9 cellular contexts compared by ENCODE assay signal in the genomic region with DNA sequence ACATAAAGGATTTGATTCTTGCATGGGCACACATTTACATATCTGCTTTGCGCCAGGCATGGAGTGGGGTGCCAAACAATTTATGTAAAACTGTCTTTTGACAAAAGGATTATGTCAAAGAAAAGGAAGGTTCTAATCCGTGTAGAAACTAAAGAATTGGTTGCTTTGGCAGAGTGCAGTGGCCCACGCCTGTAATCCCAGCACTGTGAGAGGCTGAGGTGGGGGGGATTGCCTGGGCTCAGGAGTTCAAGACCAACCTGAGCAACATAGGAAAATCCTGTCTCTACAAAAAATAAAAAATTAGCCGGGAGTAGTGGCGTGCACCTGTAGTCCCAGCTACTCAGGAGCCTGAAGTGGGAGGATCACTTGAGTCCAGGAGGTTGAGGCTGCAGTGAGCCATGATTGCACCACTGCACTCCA. TPM values are rescaled to one million over a fixed set of nuclear protein-coding genes. Genes with fewer than 3 reads are reported as not detected.
DNase-seq lines count a peak whose midpoint lies in the region; FAIRE-seq and TF ChIP-seq lines count a peak whose summit lies in the region.
"Had no signal": no experiment of that assay in that cellular context is flagged by ENCODE, and none has a peak within 500 bp of the region (broad histone marks: within the 10 kb centered on the region; RNA-seq: fewer than 3 reads in every experiment).

No MANE protein-coding gene starts in this region.

- H3K4me1 ChIP-seq in HUES6 (ENCODE audit: control insufficient read depth, insufficient read depth, low read length) = no peaks in the 10 kb centered on the region
- H3K4me1 ChIP-seq in mucosa of stomach (ENCODE audit: control insufficient read depth, insufficient read depth, low read length) = peaks cover 15% of the 10 kb centered on the region

- H3K36me3 ChIP-seq in HUES6 (ENCODE audit: control insufficient read depth, insufficient read depth, low read length) = peaks cover 36% of the 10 kb centered on the region
- peaks cover 3% of the 10 kb centered on the region for H3K36me3 ChIP-seq in bronchial epithelial cell (ENCODE audit: control insufficient read depth, insufficient read depth, low read length)
- no peaks in the 10 kb centered on the region for H3K36me3 ChIP-seq in mucosa of stomach (ENCODE audit: control insufficient read depth, insufficient read depth, low read length)

- FAIRE-seq in bronchial epithelial cell (lab: Jason Lieb, UNC) = no peak

- CTCF ChIA-PET in AG04449 (lab: Yijun Ruan, JAX) = interaction anchor here (1.1 kb wide), 1 partner anchor 189 kb away, joined by 3 read pairs; no protein-coding TSS in a partner anchor

- DNase-seq in AG04449 (ENCODE audit: low read depth, low spot score) (no peak), bronchial epithelial cell (ENCODE audit: low read depth) (no peak), NCI-H187 treated with DMSO at 0.1 percent for 48 hours (lab: John Stamatoyannopoulos, UW) (no peak), NCI-H2081 treated with DMSO at 0.1 percent for 48 hours (lab: John Stamatoyannopoulos, UW) (no peak), CD1c-positive myeloid dendritic cell (ENCODE audit: extremely low spot score) (no peak)
- DNase-seq in stimulated activated CD4-positive, alpha-beta T cell treated with anti-CD3 and anti-CD28 coated beads, Interleukin-4, amount 100 ng/mL, for 1 hour = no peak
- DNase-seq: NCI-H187 had no signal

- POLR2A ChIA-PET in AG04449 (lab: Yijun Ruan, JAX) = no interaction called here

- H3K9ac ChIP-seq in HUES6 (ENCODE audit: low read length) = no peak overlapping the region
- peak overlapping the region; percentile 83 for H3K9ac ChIP-seq in mucosa of stomach (ENCODE audit: low read length)

- H3K9me3 ChIP-seq in HUES6 (ENCODE audit: control insufficient read depth, insufficient read depth, low read depth, low read length) (no peaks in the 10 kb centered on the region), mucosa of stomach (ENCODE audit: control insufficient read depth, low read length) (no peaks in the 10 kb centered on the region)

- TF ChIP-seq CTCF in AG04449 (IDR thresholded peaks at IDR 0.05; ENCODE audit: insufficient read depth, low read length, missing control alignments) (no peak), bronchial epithelial cell (IDR thresholded peaks at IDR 0.05; ENCODE audit: insufficient read depth, low read length, severe bottlenecking) (no peak)

- no peak overlapping the region for H3K27ac ChIP-seq in HUES6 (ENCODE audit: low read depth, low read length)

- H3K27me3 ChIP-seq in HUES6 (ENCODE audit: control insufficient read depth, insufficient read depth, low read length) (no peaks in the 10 kb centered on the region), bronchial epithelial cell (ENCODE audit: control insufficient read depth, insufficient read depth, low read length) (no peaks in the 10 kb centered on the region), mucosa of stomach (ENCODE audit: control insufficient read depth, insufficient read depth, low read length) (no peaks in the 10 kb centered on the region)

- H3K4me3 ChIP-seq in AG04449 (ENCODE audit: low read depth, low read length) = peak overlapping the region; percentile 87
- H3K4me3 ChIP-seq in HUES6 (ENCODE audit: low read depth, low read length) = peak overlapping the region; percentile 96
- H3K4me3 ChIP-seq in bronchial epithelial cell (ENCODE audit: low read depth, low read length) = peak overlapping the region; percentile 83
- peak overlapping the region; percentile 72 for H3K4me3 ChIP-seq in mucosa of stomach (ENCODE audit: low read length)

RNA-seq across cellular contexts. Expression of a gene that starts 1.1 kb away (rescaled TPM):
- total RNA-seq in bronchial epithelial cell = 35.5 and 35.7 TPM in 2 replicates

RNA-seq across cellular contexts. Expression of a gene that starts 46.1 kb away (rescaled TPM):
- total RNA-seq in bronchial epithelial cell = 2.8 and 2.9 TPM in 2 replicates

RNA-seq across cellular contexts. Expression of a gene that starts 47.1 kb away (rescaled TPM):
- total RNA-seq in bronchial epithelial cell = 32.4 and 51.2 TPM in 2 replicates
